In the genomic region with DNA sequence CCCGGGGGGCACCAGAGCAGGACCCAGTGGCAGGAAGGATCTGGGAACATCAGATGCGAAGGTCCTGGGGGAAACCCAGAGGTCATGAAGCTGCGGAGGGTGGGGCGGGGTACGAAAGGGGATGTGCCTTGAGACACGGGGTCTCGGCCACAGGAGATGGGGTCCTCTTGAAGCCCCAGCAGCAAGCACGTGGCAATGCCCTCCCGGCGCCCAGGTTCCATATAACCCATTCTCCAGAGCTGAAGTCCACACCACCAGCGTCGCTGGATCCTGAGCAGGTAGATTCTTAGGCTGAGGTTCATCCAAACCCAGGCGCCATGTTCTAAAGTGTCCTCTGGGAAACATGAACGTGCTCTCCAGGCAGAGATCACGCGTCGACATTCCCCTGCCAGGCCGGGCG, we compare ENCODE assay signal across 1 cellular context.
TF ChIP-seq lines count a peak whose summit lies in the region.

No MANE protein-coding gene starts in this region.

TF ChIP-seq in IMR-90, 13 proteins besides CTCF, POLR2A, EP300 and RAD21:
- TF ChIP-seq MAFK (IDR thresholded peaks at IDR 0.05; ENCODE audit: low read depth, low read length) (no peak), FOS (IDR thresholded peaks at IDR 0.05; ENCODE audit: low read depth, low read length) (no peak), RFX5 (IDR thresholded peaks at IDR 0.05; ENCODE audit: low read depth, low read length) (no peak), SMC3 (IDR thresholded peaks at IDR 0.05; ENCODE audit: low read depth, low read length) (no peak), CEBPB (IDR thresholded peaks at IDR 0.05; ENCODE audit: low read depth, low read length) (no peak), BHLHE40 (IDR thresholded peaks at IDR 0.05; ENCODE audit: low read depth, low read length) (no peak), MAZ (IDR thresholded peaks at IDR 0.05; ENCODE audit: borderline replicate concordance, low read depth, low read length) (no peak), MXI1 (IDR thresholded peaks at IDR 0.05; ENCODE audit: borderline replicate concordance, low read depth, low read length) (no peak), CHD1 (IDR thresholded peaks at IDR 0.05; ENCODE audit: low read depth, low read length) (no peak), NFE2L2 (IDR thresholded peaks at IDR 0.05; ENCODE audit: low read depth, low read length) (no peak), RCOR1 (IDR thresholded peaks at IDR 0.05; ENCODE audit: insufficient replicate concordance, low read length) (no peak)
- TF ChIP-seq, protein P1, sequence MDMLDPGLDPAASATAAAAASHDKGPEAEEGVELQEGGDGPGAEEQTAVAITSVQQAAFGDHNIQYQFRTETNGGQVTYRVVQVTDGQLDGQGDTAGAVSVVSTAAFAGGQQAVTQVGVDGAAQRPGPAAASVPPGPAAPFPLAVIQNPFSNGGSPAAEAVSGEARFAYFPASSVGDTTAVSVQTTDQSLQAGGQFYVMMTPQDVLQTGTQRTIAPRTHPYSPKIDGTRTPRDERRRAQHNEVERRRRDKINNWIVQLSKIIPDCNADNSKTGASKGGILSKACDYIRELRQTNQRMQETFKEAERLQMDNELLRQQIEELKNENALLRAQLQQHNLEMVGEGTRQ (IDR thresholded peaks at IDR 0.05; ENCODE audit: low read depth, low read length) = no peak
- TF ChIP-seq, protein P2, sequence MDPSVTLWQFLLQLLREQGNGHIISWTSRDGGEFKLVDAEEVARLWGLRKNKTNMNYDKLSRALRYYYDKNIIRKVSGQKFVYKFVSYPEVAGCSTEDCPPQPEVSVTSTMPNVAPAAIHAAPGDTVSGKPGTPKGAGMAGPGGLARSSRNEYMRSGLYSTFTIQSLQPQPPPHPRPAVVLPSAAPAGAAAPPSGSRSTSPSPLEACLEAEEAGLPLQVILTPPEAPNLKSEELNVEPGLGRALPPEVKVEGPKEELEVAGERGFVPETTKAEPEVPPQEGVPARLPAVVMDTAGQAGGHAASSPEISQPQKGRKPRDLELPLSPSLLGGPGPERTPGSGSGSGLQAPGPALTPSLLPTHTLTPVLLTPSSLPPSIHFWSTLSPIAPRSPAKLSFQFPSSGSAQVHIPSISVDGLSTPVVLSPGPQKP (IDR thresholded peaks at IDR 0.05; ENCODE audit: borderline replicate concordance, low read depth, low read length) = no peak
